ENCODE assay signal across 18 cellular contexts in genomic region chr13:95154441-95154886, GRCh38.
DNase-seq lines count a peak whose midpoint lies in the region; ATAC-seq, FAIRE-seq and TF ChIP-seq lines count a peak whose summit lies in the region.
"Had no signal": no experiment of that assay in that cellular context is flagged by ENCODE, and none has a peak within 500 bp of the region (broad histone marks: within the 10 kb centered on the region; RNA-seq: fewer than 3 reads in every experiment).

No MANE protein-coding gene starts in this region.

- H3K79me2 ChIP-seq in PC-9 (ENCODE audit: low read depth), result no peaks in the 10 kb centered on the region

- intact Hi-C loops in PC-9 (cut with micrococcal nuclease; ENCODE audit: unreplicated experiment), result no loop called here

- no peak overlapping the region for H2AFZ ChIP-seq in PC-9

- WGBS in A549 (ENCODE audit: missing lambda C conversion rate), result 48% methylated on average over 3 of the region's 3 CpGs

- no peak for TF ChIP-seq EP300 in A549 (IDR thresholded peaks at IDR 0.05)

- 0 out of 2 replicates have a peak overlapping the region, but pooled peaks have one; percentile 9 for H3K9ac ChIP-seq in HUES48 (ENCODE audit: low read depth, low read length)

- H3K36me3 ChIP-seq in HUES48 (ENCODE audit: control insufficient read depth, insufficient read depth, low read length), result no peaks in the 10 kb centered on the region
- no peaks in the 10 kb centered on the region for H3K36me3 ChIP-seq in PC-9 (ENCODE audit: low read depth)
- H3K36me3 ChIP-seq: ovary, upper lobe of right lung had no signal

- H4K20me1 ChIP-seq in PC-9 (ENCODE audit: insufficient read depth), result no peaks in the 10 kb centered on the region

- peak in 1 of 2 experiments; percentile 31; a peak in 2 of 6 replicates for ATAC-seq in A549
- ATAC-seq: effector memory CD8-positive, alpha-beta T cell; upper lobe of right lung had no signal

- TF ChIP-seq CTCF in A549 (IDR thresholded peaks at IDR 0.05) (no peak), RWPE1 (conservative IDR thresholded peaks at IDR 0.05; ENCODE audit: low read depth) (no peak), PC-9 (conservative IDR thresholded peaks at IDR 0.05) (no peak)

- H3K27ac ChIP-seq in A549 (peak overlapping the region; percentile 51 to 73), HUES48 (ENCODE audit: low read depth, low read length) (peak overlapping the region; percentile 83), RWPE1 (no peak overlapping the region), PC-9 (no peak overlapping the region)
- H3K27ac ChIP-seq: ovary, SJCRH30, upper lobe of right lung had no signal

- no peaks in the 10 kb centered on the region for H3F3A ChIP-seq in PC-9 (ENCODE audit: insufficient read depth, low read depth)

- H3K4me1 ChIP-seq in A549, result peaks cover 65% of the 10 kb centered on the region
- peaks cover 30% of the 10 kb centered on the region for H3K4me1 ChIP-seq in HUES48 (ENCODE audit: control insufficient read depth, insufficient read depth, low read length)
- no peaks in the 10 kb centered on the region for H3K4me1 ChIP-seq in PC-9 (replicated peaks; ENCODE audit: insufficient read depth)

- no peak for FAIRE-seq in A549 (lab: Jason Lieb, UNC)

- H3K9me3 ChIP-seq in A549 (no peaks in the 10 kb centered on the region), HUES48 (ENCODE audit: control insufficient read depth, insufficient read depth, low read length) (no peaks in the 10 kb centered on the region), PC-9 (ENCODE audit: insufficient read depth, low read depth) (no peaks in the 10 kb centered on the region)
- H3K9me3 ChIP-seq: ovary, SJCRH30, upper lobe of right lung had no signal

- no TSS peak for BruUV-seq in PC-9 (replicated peaks; lab: Mats Ljungman, UMichigan)

- CTCF ChIA-PET in A549 (lab: Yijun Ruan, JAX), result interaction anchor here (0.6 to 4.8 kb wide), 11 partner anchors 10 to 494 kb away, joined by 3 to 31 read pairs (median 6); no protein-coding TSS in a partner anchor
- CTCF ChIA-PET in RWPE1 (lab: Yijun Ruan, JAX), result interaction anchor here (0.6 to 1.3 kb wide), 6 partner anchors 26 to 482 kb away, joined by 3 to 6 read pairs (median 4); no protein-coding TSS in a partner anchor
- CTCF ChIA-PET in PC-9 (lab: Charles Lee), result interaction anchor here (0.6 kb wide), 1 partner anchor 714 kb away, joined by 3 read pairs; no protein-coding TSS in a partner anchor

- POLR2A ChIA-PET in A549 (lab: Yijun Ruan, JAX) (interaction anchor here (1.6 kb wide), 1 partner anchor 186 kb away, joined by 6 read pairs; no protein-coding TSS in a partner anchor), RWPE1 (lab: Yijun Ruan, JAX; ENCODE audit: low non-redundant PET) (no interaction called here), PC-9 (lab: Charles Lee; ENCODE audit: unreplicated experiment) (no interaction called here)

- TF ChIP-seq RAD21 in A549 (conservative IDR thresholded peaks at IDR 0.05 in 1 of 2, IDR thresholded peaks at IDR 0.05 in 1 of 2), result no peak

- H3K4me2 ChIP-seq in A549, result peak overlapping the region; percentile 43
- H3K4me2 ChIP-seq in PC-9, result no peak overlapping the region

- DNase-seq in A549 (ENCODE audit: low read depth in 1 of 2, low spot score in 1 of 2), result peak in 1 of 2 experiments; percentile 66
- peak; percentile 67 for DNase-seq in RWPE1 (ENCODE audit: low spot score)
- DNase-seq in fibroblast of gingiva (ENCODE audit: low read depth), result peak; percentile 35
- no peak for DNase-seq in PC-9
- DNase-seq in AML-193 (lab: John Stamatoyannopoulos, UW), result no peak
- no peak for DNase-seq in NCI-H187 (lab: John Stamatoyannopoulos, UW)
- DNase-seq in GOT3 (lab: John Stamatoyannopoulos, UW), result no peak
- DNase-seq: activated CD8-positive, alpha-beta memory T cell treated with anti-CD3 and anti-CD28 coated beads, Interleukin-2, amount 50 U/mL, for 48 hours; amniotic stem cell; DND-41; effector memory CD8-positive, alpha-beta T cell; hippocampal formation; NCI-H82; ovary; SJCRH30; stimulated activated CD4-positive, alpha-beta T cell treated with anti-CD3 and anti-CD28 coated beads, Interleukin-15, amount 100 ng/mL, for 24 hours; upper lobe of right lung had no signal

- no peak for TF ChIP-seq POLR2A in A549 (IDR thresholded peaks at IDR 0.05; ENCODE audit: low read length)

- H3K4me3 ChIP-seq in A549 (no peak overlapping the region), HUES48 (ENCODE audit: low read depth, low read length) (peak overlapping the region; percentile 15; the same call in 1 of the 2 replicates), PC-9 (no peak overlapping the region)
- H3K4me3 ChIP-seq: ovary, SJCRH30, upper lobe of right lung had no signal

- no peaks in the 10 kb centered on the region for H3K9me2 ChIP-seq in PC-9 (ENCODE audit: insufficient read depth)

- peaks cover 4% of the 10 kb centered on the region; the same call in 1 of the 2 replicates for H3K27me3 ChIP-seq in HUES48 (ENCODE audit: control insufficient read depth, insufficient read depth, low read length)
- H3K27me3 ChIP-seq in PC-9 (ENCODE audit: insufficient read depth, low read depth), result no peaks in the 10 kb centered on the region
- H3K27me3 ChIP-seq: ovary, SJCRH30, upper lobe of right lung had no signal

TF ChIP-seq in A549, 52 proteins besides CTCF, POLR2A, EP300 and RAD21:
- TF ChIP-seq FOSL2 (IDR thresholded peaks at IDR 0.05), result no peak
- no peak for TF ChIP-seq FOSL2 (CRISPR knock-in tag; IDR thresholded peaks at IDR 0.05)
- no peak for TF ChIP-seq FOXS1 (CRISPR knock-in tag; IDR thresholded peaks at IDR 0.05)
- no peak for TF ChIP-seq HEYL (CRISPR knock-in tag; IDR thresholded peaks at IDR 0.05)
- no peak for TF ChIP-seq ESRRA (IDR thresholded peaks at IDR 0.05; ENCODE audit: borderline replicate concordance, low read length)
- TF ChIP-seq HOXB5 (CRISPR knock-in tag; IDR thresholded peaks at IDR 0.05), result no peak
- TF ChIP-seq GATA3 (IDR thresholded peaks at IDR 0.05; ENCODE audit: borderline replicate concordance), result peak; percentile 35; the same call in 1 of the 2 replicates
- no peak for TF ChIP-seq PBX3 (IDR thresholded peaks at IDR 0.05)

Comparison
In these comparisons a context has a peak if more than half of its experiments do, and no peak if none do; other contexts are left out.
1. DNase-seq: peak in RWPE1 (single experiment) and fibroblast of gingiva (single experiment); none in PC-9 (0 of 2), AML-193 (0 of 2), NCI-H187 (0 of 2) and GOT3 (single experiment).
2. H3K27ac ChIP-seq: peak in A549 (2 of 2) and HUES48 (single experiment); none in RWPE1 (single experiment) and PC-9 (single experiment).